Comparison of ENCODE assay signal across 20 cellular contexts in genomic region chr5:177176175-177176704, GRCh38. TPM values are rescaled to one million over a fixed set of nuclear protein-coding genes. Genes with fewer than 3 reads are reported as not detected.
DNase-seq lines count a peak whose midpoint lies in the region; ATAC-seq and TF ChIP-seq lines count a peak whose summit lies in the region.
"Had no signal": no experiment of that assay in that cellular context is flagged by ENCODE, and none has a peak within 500 bp of the region (broad histone marks: within the 10 kb centered on the region; RNA-seq: fewer than 3 reads in every experiment).

No MANE protein-coding gene starts in this region.

- no peak overlapping the region for H3K27ac ChIP-seq in DOHH2 (ENCODE audit: low read depth, low read length)
- H3K27ac ChIP-seq: esophagus muscularis mucosa, parathyroid adenoma, testis, WERI-Rb-1 had no signal

- peaks cover 64% of the 10 kb centered on the region for H3K4me1 ChIP-seq in DOHH2 (ENCODE audit: control insufficient read depth, low read length)
- H3K4me1 ChIP-seq: parathyroid adenoma had no signal

- 0 out of 2 replicates have a peak, but pooled peaks cover 11% of the 10 kb centered on the region for H3F3A ChIP-seq in DOHH2 (ENCODE audit: control insufficient read depth, insufficient read depth)

- H3K9me3 Mint-ChIP-seq in IgD-negative memory B cell (peaks cover 0 to 2% (median 0%) of the 10 kb centered on the region in 3 donors), naive B cell (no peaks in the 10 kb centered on the region)
- H3K9me3 Mint-ChIP-seq: brain; CD8-positive, alpha-beta memory T cell; natural killer cell had no signal

- H3K27ac Mint-ChIP-seq in IgD-negative memory B cell (peak overlapping the region in 2 of 3 donors; percentile 13 to 43), naive B cell (peak overlapping the region in 5 of 6 donors; percentile 47 to 80 (median 74))

- no peak for TF ChIP-seq CTCF in DOHH2 (IDR thresholded peaks at IDR 0.05; ENCODE audit: low read depth, low read length, poor library complexity, severe bottlenecking)

- ATAC-seq in naive B cell (ENCODE audit: low read depth in 2 of 2), result no peak
- ATAC-seq: natural killer cell, Panc1 had no signal

- DNase-seq in amniotic epithelial cell (ENCODE audit: low read depth) (peak; percentile 38), naive B cell (no peak), iPS-NIHi11 (ENCODE audit: low spot score) (no peak), kidney tubule cell (ENCODE audit: low spot score) (no peak), KBM-7 (no peak)
- DNase-seq: activated gamma-delta T cell treated with Interleukin-2 at 50 U/mL for 16 hours; CD8-positive, alpha-beta memory T cell; effector memory CD4-positive, alpha-beta T cell; mesendoderm; natural killer cell; NCI-H1092; NCI-H446; testis; WERI-Rb-1 had no signal

- H3K27me3 ChIP-seq in DOHH2 (ENCODE audit: control insufficient read depth, low read length), result no peaks in the 10 kb centered on the region
- H3K27me3 ChIP-seq: esophagus muscularis mucosa, testis had no signal

- H3K9me3 ChIP-seq in DOHH2 (ENCODE audit: control insufficient read depth, insufficient read depth, low read length), result no peaks in the 10 kb centered on the region
- H3K9me3 ChIP-seq: esophagus muscularis mucosa, testis had no signal

- peaks cover 93% of the 10 kb centered on the region for H3K79me2 ChIP-seq in DOHH2 (ENCODE audit: control insufficient read depth, low read length)

- H3K36me3 Mint-ChIP-seq in IgD-negative memory B cell (peaks cover 4% of the 10 kb centered on the region), naive B cell (peaks cover 0 to 3% of the 10 kb centered on the region in 2 donors)
- H3K36me3 Mint-ChIP-seq: natural killer cell had no signal

- no peaks in the 10 kb centered on the region for H3K27me3 Mint-ChIP-seq in IgD-negative memory B cell
- H3K27me3 Mint-ChIP-seq in naive B cell, result no peaks in the 10 kb centered on the region
- H3K27me3 Mint-ChIP-seq: brain; CD8-positive, alpha-beta memory T cell had no signal

- peaks cover 3% of the 10 kb centered on the region; the same call in 1 of the 2 replicates for H4K20me1 ChIP-seq in DOHH2 (ENCODE audit: control insufficient read depth, insufficient read depth, low read depth, low read length)

- H3K36me3 ChIP-seq in DOHH2 (ENCODE audit: control insufficient read depth, low read length), result peaks cover 43% of the 10 kb centered on the region
- H3K36me3 ChIP-seq: WERI-Rb-1 had no signal

- peak overlapping the region in 2 of 4 donors; percentile 51 to 74 for H3K4me3 Mint-ChIP-seq in IgD-negative memory B cell
- H3K4me3 Mint-ChIP-seq in naive B cell, result peak overlapping the region in 3 of 8 donors; percentile 35 to 64 (median 45)
- H3K4me3 Mint-ChIP-seq: brain, natural killer cell had no signal

- H3K9me2 ChIP-seq in DOHH2 (replicated peaks; ENCODE audit: control insufficient read depth, low read length), result no peaks in the 10 kb centered on the region

- in situ Hi-C loops in KBM-7 (cut with MboI; ENCODE audit: low pct_unique_long_range_greater_than_20kb, low sequenced_read_pairs), result no loop called here

- H3K4me2 ChIP-seq in DOHH2 (ENCODE audit: low read length), result peak overlapping the region; percentile 42

- H3K4me1 Mint-ChIP-seq in IgD-negative memory B cell, result peaks cover 40 to 50% (median 45%) of the 10 kb centered on the region in 3 donors
- peaks cover 34 to 72% (median 49%) of the 10 kb centered on the region in 3 donors for H3K4me1 Mint-ChIP-seq in naive B cell

- H3K4me3 ChIP-seq in DOHH2 (ENCODE audit: low read length), result no peak overlapping the region
- H3K4me3 ChIP-seq: esophagus muscularis mucosa, testis had no signal

RNA-seq across cellular contexts. Expression of gene NSD1, which starts 42.7 kb away (rescaled TPM):
- polyA plus RNA-seq in IgD-negative memory B cell (68.5 TPM), naive B cell (ENCODE audit: low read depth in 6 of 6) (10 to 100 TPM; 32.4 to 87.7 (median 46.1) TPM)
